14 cellular contexts compared by ENCODE assay signal in the genomic region with DNA sequence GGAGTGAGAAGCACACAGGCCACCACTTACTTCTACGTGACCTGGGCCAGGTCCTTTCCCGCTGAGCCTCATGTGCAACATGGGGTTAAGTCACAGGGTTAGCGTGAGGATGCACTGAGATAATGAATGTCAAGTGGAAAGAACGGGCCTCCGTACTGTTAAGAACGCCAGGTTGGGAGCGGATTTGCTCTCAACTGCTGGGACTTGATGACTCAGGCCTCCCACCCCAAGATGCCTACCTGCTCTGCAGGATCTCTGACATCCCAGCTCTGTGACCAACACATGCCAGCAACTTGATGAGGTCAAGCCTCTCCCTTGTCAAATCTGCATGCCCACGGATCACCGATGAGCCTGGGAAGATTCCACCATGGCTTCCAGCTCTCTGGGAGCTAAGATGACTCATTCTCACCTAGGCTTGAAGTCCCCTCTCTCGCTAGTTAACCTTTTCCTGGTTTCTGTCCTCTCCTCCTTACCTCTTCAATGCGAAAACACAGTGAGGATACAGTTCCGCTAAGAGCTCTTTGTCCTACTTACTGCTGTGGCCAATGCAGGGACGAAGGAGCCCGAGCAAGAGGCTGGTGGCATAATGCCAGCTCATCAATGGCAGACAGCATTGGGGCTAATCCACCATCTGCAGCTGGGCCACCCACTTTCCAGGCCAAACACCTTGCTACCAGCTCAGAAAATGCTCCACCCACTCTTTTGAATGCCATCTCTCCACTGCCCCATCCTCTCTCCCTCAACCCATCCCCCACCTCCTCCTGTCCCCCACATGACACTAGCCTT.
"Had no signal": no experiment of that assay in that cellular context is flagged by ENCODE, and none has a peak within 500 bp of the region (broad histone marks: within the 10 kb centered on the region; RNA-seq: fewer than 3 reads in every experiment).

No MANE protein-coding gene starts in this region.

- H3K36me3 Mint-ChIP-seq: mesothelial cell of epicardium; stimulated activated memory B cell treated with anti-CD40 and anti-IgM and Interleukin-4, amounts not matched to agents 10 μg/mL and 1 μg/mL and 100 μg/mL, for 72 hours had no signal

- H3K4me1 Mint-ChIP-seq: activated CD4-positive, alpha-beta T cell treated with anti-CD3 and anti-CD28 coated beads for 36 hours; stimulated activated memory B cell treated with anti-CD40 and anti-IgM and Interleukin-4, amounts not matched to agents 10 μg/mL and 1 μg/mL and 100 μg/mL, for 72 hours had no signal

- DNase-seq: activated CD4-positive, alpha-beta T cell treated with anti-CD3 and anti-CD28 coated beads for 36 hours; activated CD8-positive, alpha-beta T cell treated with anti-CD3 and anti-CD28 coated beads for 36 hours; activated effector memory CD4-positive, alpha-beta T cell treated with Interleukin-2 at 50 U/mL for 16 hours; activated naive CD4-positive, alpha-beta T cell treated with anti-CD3 and anti-CD28 coated beads, Interleukin-2, amount 50 U/mL, for 16 hours; activated T-cell treated with anti-CD3 and anti-CD28 coated beads, Interleukin-2, amount 50 U/mL, for 4 hours; foreskin fibroblast; left colon; lower lobe of right lung; ovary; T-helper 2 cell had no signal

- H3K9me3 Mint-ChIP-seq: activated CD8-positive, alpha-beta T cell treated with anti-CD3 and anti-CD28 coated beads for 36 hours; activated T-cell treated with anti-CD3 and anti-CD28 coated beads, Interleukin-2, amount 50 U/mL, for 4 hours; stimulated activated memory B cell treated with anti-CD40 and anti-IgM and Interleukin-4, amounts not matched to agents 10 μg/mL and 1 μg/mL and 100 μg/mL, for 72 hours had no signal

- H3K27me3 Mint-ChIP-seq: activated CD4-positive, alpha-beta T cell treated with anti-CD3 and anti-CD28 coated beads for 36 hours; activated CD8-positive, alpha-beta T cell treated with anti-CD3 and anti-CD28 coated beads for 36 hours; stimulated activated memory B cell treated with anti-CD40 and anti-IgM and Interleukin-4, amounts not matched to agents 10 μg/mL and 1 μg/mL and 100 μg/mL, for 72 hours had no signal

- H3K27ac Mint-ChIP-seq: activated CD4-positive, alpha-beta T cell treated with anti-CD3 and anti-CD28 coated beads for 36 hours; activated CD8-positive, alpha-beta T cell treated with anti-CD3 and anti-CD28 coated beads for 36 hours; mesothelial cell of epicardium; stimulated activated memory B cell treated with anti-CD40 and anti-IgM and Interleukin-4, amounts not matched to agents 10 μg/mL and 1 μg/mL and 100 μg/mL, for 72 hours had no signal

- H3K9me3 ChIP-seq: lower lobe of right lung, ovary, vagina had no signal

- H3K36me3 ChIP-seq: lower lobe of right lung, ovary, vagina had no signal

- H3K4me1 ChIP-seq: lower lobe of right lung, vagina had no signal

- H3K27me3 ChIP-seq: ovary, vagina had no signal

- H3K27ac ChIP-seq: coronary artery, lower lobe of right lung, ovary, vagina had no signal

- H3K4me3 Mint-ChIP-seq: activated CD4-positive, alpha-beta T cell treated with anti-CD3 and anti-CD28 coated beads for 36 hours; activated CD8-positive, alpha-beta T cell treated with anti-CD3 and anti-CD28 coated beads for 36 hours; activated T-cell treated with anti-CD3 and anti-CD28 coated beads, Interleukin-2, amount 50 U/mL, for 4 hours; mesothelial cell of epicardium; stimulated activated memory B cell treated with anti-CD40 and anti-IgM and Interleukin-4, amounts not matched to agents 10 μg/mL and 1 μg/mL and 100 μg/mL, for 72 hours had no signal

- H3K4me3 ChIP-seq: coronary artery, lower lobe of right lung, ovary, vagina had no signal
